Comparison of ENCODE assay signal across 9 cellular contexts in the genomic region with DNA sequence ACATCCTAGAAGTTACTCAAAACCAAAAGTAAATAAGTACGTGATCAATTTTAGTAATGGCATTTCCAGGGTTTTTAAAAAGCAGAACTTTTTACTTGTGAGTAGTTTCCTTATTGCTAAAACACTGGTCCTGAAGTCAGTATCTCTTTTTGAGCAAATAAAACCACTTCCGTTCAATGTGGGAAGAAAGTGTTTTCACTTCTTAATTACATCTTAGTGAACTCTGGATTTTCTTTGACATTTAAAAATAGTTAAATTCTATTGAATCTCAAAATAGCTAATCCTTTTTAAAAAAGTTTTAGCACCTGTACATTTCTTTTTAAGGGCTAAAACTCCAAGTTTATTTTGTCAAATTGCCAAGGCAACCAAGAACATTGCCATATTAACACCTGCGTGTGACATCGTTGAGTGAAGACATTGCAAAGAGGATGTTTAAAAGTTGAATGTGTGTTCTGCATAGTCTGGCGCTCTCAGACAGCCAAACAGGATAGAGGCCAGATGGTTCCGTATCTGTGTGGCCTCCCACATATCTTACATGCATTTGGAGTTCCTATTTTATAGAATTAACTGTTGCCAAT. TPM values are rescaled to one million over a fixed set of nuclear protein-coding genes. Genes with fewer than 3 reads are reported as not detected.
DNase-seq lines count a peak whose midpoint lies in the region; ATAC-seq, FAIRE-seq and TF ChIP-seq lines count a peak whose summit lies in the region.
"Had no signal": no experiment of that assay in that cellular context is flagged by ENCODE, and none has a peak within 500 bp of the region (broad histone marks: within the 10 kb centered on the region; RNA-seq: fewer than 3 reads in every experiment).

No MANE protein-coding gene starts in this region.

- H3K9me3 ChIP-seq in OCI-LY7 (ENCODE audit: low read length) (no peaks in the 10 kb centered on the region), kidney (ENCODE audit: control insufficient read depth in 1 of 2, low read length in 2 of 2) (no peaks in the 10 kb centered on the region)

- H3K27ac ChIP-seq in OCI-LY7 (ENCODE audit: low read depth, low read length, poor library complexity, severe bottlenecking), result peak overlapping the region; percentile 85
- H3K27ac ChIP-seq in kidney (ENCODE audit: low read depth in 2 of 2, low read length in 2 of 2), result no peak overlapping the region
- H3K27ac ChIP-seq: C4-2B had no signal

- DNase-seq in Right ventricle myocardium superior, result no peak
- DNase-seq in left ventricle myocardium superior, result no peak
- peak; percentile 91 for DNase-seq in OCI-LY7 (ENCODE audit: low spot score)
- DNase-seq in kidney, result no peak
- no peak for DNase-seq in DMS79 treated with DMSO at 0.1 percent for 48 hours (lab: John Stamatoyannopoulos, UW)
- DNase-seq in mucosa of gallbladder (ENCODE audit: low spot score), result no peak
- DNase-seq in NCI-H1048 (lab: John Stamatoyannopoulos, UW), result no peak

- no TSS peak for BruUV-seq in OCI-LY7 (replicated peaks; lab: Mats Ljungman, UMichigan)

- H3K79me2 ChIP-seq in OCI-LY7 (ENCODE audit: insufficient read depth, low read depth, low read length), result no peaks in the 10 kb centered on the region

- H3K36me3 ChIP-seq in OCI-LY7 (ENCODE audit: insufficient read depth, low read length) (peaks cover 45% of the 10 kb centered on the region), kidney (ENCODE audit: control insufficient read depth in 1 of 2, insufficient read depth in 2 of 2, low read length in 2 of 2) (peaks cover 5 to 16% of the 10 kb centered on the region in 2 donors)

- H3K4me1 ChIP-seq in OCI-LY7 (ENCODE audit: insufficient read depth, low read length, poor library complexity, severe bottlenecking) (peaks cover 39% of the 10 kb centered on the region), kidney (ENCODE audit: control insufficient read depth in 1 of 2, insufficient read depth in 1 of 2, low read depth in 1 of 2, low read length in 2 of 2) (peaks cover 0 to 2% of the 10 kb centered on the region in 2 donors)

- intact Hi-C loops in Right ventricle myocardium superior (cut with DNase I), result no loop called here
- intact Hi-C loops in left ventricle myocardium superior (cut with micrococcal nuclease), result no loop called here
- intact Hi-C loops in OCI-LY7 (cut with micrococcal nuclease; ENCODE audit: unreplicated experiment), result loop anchor here (1.0 to 10.0 kb wide), 2 partner anchors 52 to 780 kb away; a partner anchor contains a TSS
- intact Hi-C loops in kidney (cut with DNase I), result no loop called here

- CTCF ChIA-PET in OCI-LY7 (lab: Charles Lee; ENCODE audit: unreplicated experiment), result no interaction called here

- H3K4me2 ChIP-seq in OCI-LY7 (ENCODE audit: low read length), result peak overlapping the region; percentile 61

- POLR2A ChIA-PET in OCI-LY7 (lab: Charles Lee), result interaction anchor here (0.7 to 2.3 kb wide), 4 partner anchors 16 to 52 kb away, joined by 3 to 9 read pairs (median 5); a partner anchor contains a TSS

- H4K20me1 ChIP-seq in OCI-LY7 (ENCODE audit: insufficient read depth, low read length), result no peaks in the 10 kb centered on the region

- no peaks in the 10 kb centered on the region for H3K9me2 ChIP-seq in OCI-LY7 (ENCODE audit: insufficient read depth, low read length)

- peak; percentile 58 for ATAC-seq in Right ventricle myocardium superior (ENCODE audit: poor library complexity)
- ATAC-seq in left ventricle myocardium superior, result no peak
- ATAC-seq in HG02970 (IDR thresholded peaks at IDR 0.05; ENCODE audit: low FRiP score, unreplicated experiment), result peak; percentile 83

- H2AFZ ChIP-seq in OCI-LY7 (ENCODE audit: low read length), result no peak overlapping the region

- peak; percentile 19 for FAIRE-seq in kidney (lab: Jason Lieb, UNC)

- H3K4me3 ChIP-seq in OCI-LY7 (ENCODE audit: low read depth, low read length, poor library complexity, severe bottlenecking), result peak overlapping the region; percentile 23
- no peak overlapping the region for H3K4me3 ChIP-seq in kidney (ENCODE audit: low read length in 2 of 2)

- no peak overlapping the region for H3K9ac ChIP-seq in kidney (ENCODE audit: low read length in 2 of 2)

- TF ChIP-seq CTCF in OCI-LY7 (conservative IDR thresholded peaks at IDR 0.05; ENCODE audit: low read length) (no peak), kidney (IDR thresholded peaks at IDR 0.05; ENCODE audit: borderline replicate concordance, extremely low read depth, insufficient read depth) (no peak)

RNA-seq across cellular contexts. Expression of a gene that starts 17.2 kb away (rescaled TPM):
- total RNA-seq in Right ventricle myocardium superior (not detected), left ventricle myocardium superior (not detected), OCI-LY7 (2022) (0.48 and 0.55 TPM in 2 replicates), kidney (not detected), mucosa of gallbladder (not detected)
- total RNA-seq in OCI-LY7 (2014; rRNA removed; shearing (Covaris generic)), result not detected in 2 replicates
- polyA plus RNA-seq in kidney (ENCODE audit: insufficient read depth, low read depth, low replicate concordance), result not detected

RNA-seq across cellular contexts. Expression of a gene that starts 50.5 kb away (rescaled TPM):
- total RNA-seq in Right ventricle myocardium superior (3.1 TPM), left ventricle myocardium superior (5.0 TPM), OCI-LY7 (2022) (129 and 130 TPM in 2 replicates), kidney (16.8 TPM), mucosa of gallbladder (11.8 TPM)
- total RNA-seq in OCI-LY7 (2014; rRNA removed; shearing (Covaris generic)), result 64.1 and 79.3 TPM in 2 replicates
- 8.0 TPM for polyA plus RNA-seq in kidney (ENCODE audit: insufficient read depth, low read depth, low replicate concordance)

RNA-seq across cellular contexts. Expression of a gene that starts 53.7 kb away (rescaled TPM):
- total RNA-seq in Right ventricle myocardium superior (57.3 TPM), left ventricle myocardium superior (64.4 TPM), OCI-LY7 (2022) (50.9 and 60.5 TPM in 2 replicates), kidney (43.7 TPM), mucosa of gallbladder (46.9 TPM)
- total RNA-seq in OCI-LY7 (2014; rRNA removed; shearing (Covaris generic)), result 36.9 and 38.7 TPM in 2 replicates
- 14.9 TPM for polyA plus RNA-seq in kidney (ENCODE audit: insufficient read depth, low read depth, low replicate concordance)
